1 cellular context compared by ENCODE assay signal in the genomic region with DNA sequence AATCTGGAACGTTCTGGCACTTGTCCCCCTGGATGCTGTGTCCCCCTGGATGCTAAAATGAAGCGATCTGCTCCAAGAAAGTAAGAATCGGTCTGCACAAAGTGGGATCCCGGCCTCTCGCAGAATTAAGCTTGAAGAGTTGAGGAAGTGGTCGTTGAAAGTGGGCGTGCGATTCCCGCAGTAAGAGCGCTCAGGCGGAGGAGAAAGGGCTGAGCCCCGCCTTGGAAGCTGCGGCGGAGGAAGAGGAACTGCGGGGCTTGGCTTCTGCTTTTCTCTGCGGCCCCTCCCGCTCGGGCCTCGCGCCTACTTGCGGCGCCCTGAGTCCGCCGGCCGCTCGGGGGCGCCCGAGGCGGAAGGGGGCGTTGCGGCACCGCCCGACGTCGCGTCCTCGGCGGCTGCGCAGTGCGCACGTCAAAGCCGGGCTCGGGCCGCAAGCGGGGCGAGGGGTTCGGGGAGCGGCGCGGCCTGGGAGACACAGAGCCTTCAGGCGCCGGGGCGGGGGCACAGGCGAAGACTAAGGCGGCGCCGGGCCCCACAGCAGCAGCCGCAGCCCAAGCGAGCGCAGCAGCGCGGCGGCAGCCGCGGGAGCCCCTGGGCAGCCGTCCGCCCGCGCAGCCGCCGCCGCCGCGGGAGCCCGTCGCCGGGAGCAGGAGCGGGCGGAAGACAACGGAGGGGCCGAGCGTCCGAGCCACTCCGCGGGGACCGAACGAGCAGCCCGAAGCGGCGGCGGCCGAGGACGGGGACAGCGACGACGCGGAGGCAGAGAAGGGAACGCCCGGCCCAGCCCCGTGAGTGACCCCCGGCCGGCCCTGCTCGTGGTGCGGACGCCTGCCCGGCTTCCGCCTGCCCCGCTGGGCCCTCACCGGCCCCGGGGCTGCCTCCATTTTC.
A peak's percentile ranks its signal among the peaks of the same experiment; 100 is the strongest.
TF ChIP-seq lines count a peak whose summit lies in the region.

A gene (plus strand): TSS at position 400 of the 888 bp plus-strand sequence. CDS start 47,160 bp downstream, outside the sequence.

TF ChIP-seq in HepG2, 621 proteins besides CTCF, POLR2A, EP300 and RAD21 (continued from another document and continues in another):
- TF ChIP-seq, protein P1, sequence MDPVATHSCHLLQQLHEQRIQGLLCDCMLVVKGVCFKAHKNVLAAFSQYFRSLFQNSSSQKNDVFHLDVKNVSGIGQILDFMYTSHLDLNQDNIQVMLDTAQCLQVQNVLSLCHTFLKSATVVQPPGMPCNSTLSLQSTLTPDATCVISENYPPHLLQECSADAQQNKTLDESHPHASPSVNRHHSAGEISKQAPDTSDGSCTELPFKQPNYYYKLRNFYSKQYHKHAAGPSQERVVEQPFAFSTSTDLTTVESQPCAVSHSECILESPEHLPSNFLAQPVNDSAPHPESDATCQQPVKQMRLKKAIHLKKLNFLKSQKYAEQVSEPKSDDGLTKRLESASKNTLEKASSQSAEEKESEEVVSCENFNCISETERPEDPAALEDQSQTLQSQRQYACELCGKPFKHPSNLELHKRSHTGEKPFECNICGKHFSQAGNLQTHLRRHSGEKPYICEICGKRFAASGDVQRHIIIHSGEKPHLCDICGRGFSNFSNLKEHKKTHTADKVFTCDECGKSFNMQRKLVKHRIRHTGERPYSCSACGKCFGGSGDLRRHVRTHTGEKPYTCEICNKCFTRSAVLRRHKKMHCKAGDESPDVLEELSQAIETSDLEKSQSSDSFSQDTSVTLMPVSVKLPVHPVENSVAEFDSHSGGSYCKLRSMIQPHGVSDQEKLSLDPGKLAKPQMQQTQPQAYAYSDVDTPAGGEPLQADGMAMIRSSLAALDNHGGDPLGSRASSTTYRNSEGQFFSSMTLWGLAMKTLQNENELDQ (CRISPR knock-in tag; IDR thresholded peaks at IDR 0.05; ENCODE audit: borderline replicate concordance), result no peak
- TF ChIP-seq SP5 (CRISPR knock-in tag; IDR thresholded peaks at IDR 0.05; ENCODE audit: borderline replicate concordance, low read depth) (peak; percentile 60), HMG20B (CRISPR knock-in tag; conservative IDR thresholded peaks at IDR 0.05) (no peak), ZSCAN20 (CRISPR knock-in tag; IDR thresholded peaks at IDR 0.05; ENCODE audit: borderline replicate concordance) (no peak; the same call in none of the 2 replicates), ZNF333 (CRISPR knock-in tag; IDR thresholded peaks at IDR 0.05; ENCODE audit: borderline replicate concordance) (no peak), ARNT2 (CRISPR knock-in tag; IDR thresholded peaks at IDR 0.05; ENCODE audit: low read depth) (peak; percentile 92), KLF6 (CRISPR knock-in tag; IDR thresholded peaks at IDR 0.05) (0 out of 2 replicates have a peak, but pooled peaks have one; percentile 36), MXD4 (CRISPR knock-in tag; IDR thresholded peaks at IDR 0.05) (peak; percentile 68; the same call in 1 of the 2 replicates), CBX5 (CRISPR knock-in tag; IDR thresholded peaks at IDR 0.05; ENCODE audit: borderline replicate concordance) (peak; percentile 60; the same call in 1 of the 2 replicates), KLF15 (CRISPR knock-in tag; IDR thresholded peaks at IDR 0.05; ENCODE audit: borderline replicate concordance) (no peak), ZFP41 (CRISPR knock-in tag; IDR thresholded peaks at IDR 0.05; ENCODE audit: borderline replicate concordance) (no peak), PITX1 (CRISPR knock-in tag; IDR thresholded peaks at IDR 0.05) (no peak; the same call in 1 of the 2 replicates), RORA (CRISPR knock-in tag; IDR thresholded peaks at IDR 0.05) (no peak), NAIF1 (CRISPR knock-in tag; IDR thresholded peaks at IDR 0.05; ENCODE audit: borderline replicate concordance) (no peak), ISX (CRISPR knock-in tag; conservative IDR thresholded peaks at IDR 0.05) (no peak), FOXA3 (CRISPR knock-in tag; IDR thresholded peaks at IDR 0.05) (peak; percentile 75)
- TF ChIP-seq, protein P2, sequence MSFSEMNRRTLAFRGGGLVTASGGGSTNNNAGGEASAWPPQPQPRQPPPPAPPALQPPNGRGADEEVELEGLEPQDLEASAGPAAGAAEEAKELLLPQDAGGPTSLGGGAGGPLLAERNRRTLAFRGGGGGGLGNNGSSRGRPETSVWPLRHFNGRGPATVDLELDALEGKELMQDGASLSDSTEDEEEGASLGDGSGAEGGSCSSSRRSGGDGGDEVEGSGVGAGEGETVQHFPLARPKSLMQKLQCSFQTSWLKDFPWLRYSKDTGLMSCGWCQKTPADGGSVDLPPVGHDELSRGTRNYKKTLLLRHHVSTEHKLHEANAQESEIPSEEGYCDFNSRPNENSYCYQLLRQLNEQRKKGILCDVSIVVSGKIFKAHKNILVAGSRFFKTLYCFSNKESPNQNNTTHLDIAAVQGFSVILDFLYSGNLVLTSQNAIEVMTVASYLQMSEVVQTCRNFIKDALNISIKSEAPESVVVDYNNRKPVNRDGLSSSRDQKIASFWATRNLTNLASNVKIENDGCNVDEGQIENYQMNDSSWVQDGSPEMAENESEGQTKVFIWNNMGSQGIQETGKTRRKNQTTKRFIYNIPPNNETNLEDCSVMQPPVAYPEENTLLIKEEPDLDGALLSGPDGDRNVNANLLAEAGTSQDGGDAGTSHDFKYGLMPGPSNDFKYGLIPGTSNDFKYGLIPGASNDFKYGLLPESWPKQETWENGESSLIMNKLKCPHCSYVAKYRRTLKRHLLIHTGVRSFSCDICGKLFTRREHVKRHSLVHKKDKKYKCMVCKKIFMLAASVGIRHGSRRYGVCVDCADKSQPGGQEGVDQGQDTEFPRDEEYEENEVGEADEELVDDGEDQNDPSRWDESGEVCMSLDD (CRISPR knock-in tag; IDR thresholded peaks at IDR 0.05; ENCODE audit: borderline replicate concordance), result peak; percentile 41; the same call in 1 of the 2 replicates
- TF ChIP-seq, protein P3, sequence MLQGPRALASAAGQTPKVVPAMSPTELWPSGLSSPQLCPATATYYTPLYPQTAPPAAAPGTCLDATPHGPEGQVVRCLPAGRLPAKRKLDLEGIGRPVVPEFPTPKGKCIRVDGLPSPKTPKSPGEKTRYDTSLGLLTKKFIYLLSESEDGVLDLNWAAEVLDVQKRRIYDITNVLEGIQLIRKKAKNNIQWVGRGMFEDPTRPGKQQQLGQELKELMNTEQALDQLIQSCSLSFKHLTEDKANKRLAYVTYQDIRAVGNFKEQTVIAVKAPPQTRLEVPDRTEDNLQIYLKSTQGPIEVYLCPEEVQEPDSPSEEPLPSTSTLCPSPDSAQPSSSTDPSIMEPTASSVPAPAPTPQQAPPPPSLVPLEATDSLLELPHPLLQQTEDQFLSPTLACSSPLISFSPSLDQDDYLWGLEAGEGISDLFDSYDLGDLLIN (CRISPR knock-in tag; IDR thresholded peaks at IDR 0.05; ENCODE audit: borderline replicate concordance), result peak; percentile 37; the same call in 1 of the 2 replicates
- TF ChIP-seq, protein P4, sequence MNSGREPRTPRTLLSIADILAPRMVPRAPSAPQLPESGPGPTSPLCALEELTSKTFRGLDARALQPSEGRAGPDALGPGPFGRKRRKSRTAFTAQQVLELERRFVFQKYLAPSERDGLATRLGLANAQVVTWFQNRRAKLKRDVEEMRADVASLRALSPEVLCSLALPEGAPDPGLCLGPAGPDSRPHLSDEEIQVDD (CRISPR knock-in tag; IDR thresholded peaks at IDR 0.05; ENCODE audit: borderline replicate concordance), result no peak
- TF ChIP-seq, protein P5, sequence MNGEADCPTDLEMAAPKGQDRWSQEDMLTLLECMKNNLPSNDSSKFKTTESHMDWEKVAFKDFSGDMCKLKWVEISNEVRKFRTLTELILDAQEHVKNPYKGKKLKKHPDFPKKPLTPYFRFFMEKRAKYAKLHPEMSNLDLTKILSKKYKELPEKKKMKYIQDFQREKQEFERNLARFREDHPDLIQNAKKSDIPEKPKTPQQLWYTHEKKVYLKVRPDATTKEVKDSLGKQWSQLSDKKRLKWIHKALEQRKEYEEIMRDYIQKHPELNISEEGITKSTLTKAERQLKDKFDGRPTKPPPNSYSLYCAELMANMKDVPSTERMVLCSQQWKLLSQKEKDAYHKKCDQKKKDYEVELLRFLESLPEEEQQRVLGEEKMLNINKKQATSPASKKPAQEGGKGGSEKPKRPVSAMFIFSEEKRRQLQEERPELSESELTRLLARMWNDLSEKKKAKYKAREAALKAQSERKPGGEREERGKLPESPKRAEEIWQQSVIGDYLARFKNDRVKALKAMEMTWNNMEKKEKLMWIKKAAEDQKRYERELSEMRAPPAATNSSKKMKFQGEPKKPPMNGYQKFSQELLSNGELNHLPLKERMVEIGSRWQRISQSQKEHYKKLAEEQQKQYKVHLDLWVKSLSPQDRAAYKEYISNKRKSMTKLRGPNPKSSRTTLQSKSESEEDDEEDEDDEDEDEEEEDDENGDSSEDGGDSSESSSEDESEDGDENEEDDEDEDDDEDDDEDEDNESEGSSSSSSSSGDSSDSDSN (CRISPR knock-in tag; IDR thresholded peaks at IDR 0.05), result peak; percentile 82
- TF ChIP-seq, protein P6, sequence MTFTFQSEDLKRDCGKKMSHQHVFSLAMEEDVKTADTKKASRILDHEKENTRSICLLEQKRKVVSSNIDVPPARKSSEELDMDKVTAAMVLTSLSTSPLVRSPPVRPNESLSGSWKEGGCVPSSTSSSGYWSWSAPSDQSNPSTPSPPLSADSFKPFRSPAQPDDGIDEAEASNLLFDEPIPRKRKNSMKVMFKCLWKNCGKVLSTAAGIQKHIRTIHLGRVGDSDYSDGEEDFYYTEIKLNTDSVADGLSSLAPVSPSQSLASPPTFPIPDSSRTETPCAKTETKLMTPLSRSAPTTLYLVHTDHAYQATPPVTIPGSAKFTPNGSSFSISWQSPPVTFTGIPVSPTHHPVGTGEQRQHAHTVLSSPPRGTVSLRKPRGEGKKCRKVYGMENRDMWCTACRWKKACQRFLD (CRISPR knock-in tag; IDR thresholded peaks at IDR 0.05; ENCODE audit: borderline replicate concordance), result no peak
- TF ChIP-seq, protein P7, sequence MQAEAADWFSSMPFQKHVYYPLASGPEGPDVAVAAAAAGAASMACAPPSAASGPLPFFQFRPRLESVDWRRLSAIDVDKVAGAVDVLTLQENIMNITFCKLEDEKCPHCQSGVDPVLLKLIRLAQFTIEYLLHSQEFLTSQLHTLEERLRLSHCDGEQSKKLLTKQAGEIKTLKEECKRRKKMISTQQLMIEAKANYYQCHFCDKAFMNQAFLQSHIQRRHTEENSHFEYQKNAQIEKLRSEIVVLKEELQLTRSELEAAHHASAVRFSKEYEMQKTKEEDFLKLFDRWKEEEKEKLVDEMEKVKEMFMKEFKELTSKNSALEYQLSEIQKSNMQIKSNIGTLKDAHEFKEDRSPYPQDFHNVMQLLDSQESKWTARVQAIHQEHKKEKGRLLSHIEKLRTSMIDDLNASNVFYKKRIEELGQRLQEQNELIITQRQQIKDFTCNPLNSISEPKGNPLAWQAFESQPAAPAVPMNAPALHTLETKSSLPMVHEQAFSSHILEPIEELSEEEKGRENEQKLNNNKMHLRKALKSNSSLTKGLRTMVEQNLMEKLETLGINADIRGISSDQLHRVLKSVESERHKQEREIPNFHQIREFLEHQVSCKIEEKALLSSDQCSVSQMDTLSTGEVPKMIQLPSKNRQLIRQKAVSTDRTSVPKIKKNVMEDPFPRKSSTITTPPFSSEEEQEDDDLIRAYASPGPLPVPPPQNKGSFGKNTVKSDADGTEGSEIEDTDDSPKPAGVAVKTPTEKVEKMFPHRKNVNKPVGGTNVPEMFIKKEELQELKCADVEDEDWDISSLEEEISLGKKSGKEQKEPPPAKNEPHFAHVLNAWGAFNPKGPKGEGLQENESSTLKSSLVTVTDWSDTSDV (CRISPR knock-in tag; IDR thresholded peaks at IDR 0.05), result no peak
- TF ChIP-seq, protein P8, sequence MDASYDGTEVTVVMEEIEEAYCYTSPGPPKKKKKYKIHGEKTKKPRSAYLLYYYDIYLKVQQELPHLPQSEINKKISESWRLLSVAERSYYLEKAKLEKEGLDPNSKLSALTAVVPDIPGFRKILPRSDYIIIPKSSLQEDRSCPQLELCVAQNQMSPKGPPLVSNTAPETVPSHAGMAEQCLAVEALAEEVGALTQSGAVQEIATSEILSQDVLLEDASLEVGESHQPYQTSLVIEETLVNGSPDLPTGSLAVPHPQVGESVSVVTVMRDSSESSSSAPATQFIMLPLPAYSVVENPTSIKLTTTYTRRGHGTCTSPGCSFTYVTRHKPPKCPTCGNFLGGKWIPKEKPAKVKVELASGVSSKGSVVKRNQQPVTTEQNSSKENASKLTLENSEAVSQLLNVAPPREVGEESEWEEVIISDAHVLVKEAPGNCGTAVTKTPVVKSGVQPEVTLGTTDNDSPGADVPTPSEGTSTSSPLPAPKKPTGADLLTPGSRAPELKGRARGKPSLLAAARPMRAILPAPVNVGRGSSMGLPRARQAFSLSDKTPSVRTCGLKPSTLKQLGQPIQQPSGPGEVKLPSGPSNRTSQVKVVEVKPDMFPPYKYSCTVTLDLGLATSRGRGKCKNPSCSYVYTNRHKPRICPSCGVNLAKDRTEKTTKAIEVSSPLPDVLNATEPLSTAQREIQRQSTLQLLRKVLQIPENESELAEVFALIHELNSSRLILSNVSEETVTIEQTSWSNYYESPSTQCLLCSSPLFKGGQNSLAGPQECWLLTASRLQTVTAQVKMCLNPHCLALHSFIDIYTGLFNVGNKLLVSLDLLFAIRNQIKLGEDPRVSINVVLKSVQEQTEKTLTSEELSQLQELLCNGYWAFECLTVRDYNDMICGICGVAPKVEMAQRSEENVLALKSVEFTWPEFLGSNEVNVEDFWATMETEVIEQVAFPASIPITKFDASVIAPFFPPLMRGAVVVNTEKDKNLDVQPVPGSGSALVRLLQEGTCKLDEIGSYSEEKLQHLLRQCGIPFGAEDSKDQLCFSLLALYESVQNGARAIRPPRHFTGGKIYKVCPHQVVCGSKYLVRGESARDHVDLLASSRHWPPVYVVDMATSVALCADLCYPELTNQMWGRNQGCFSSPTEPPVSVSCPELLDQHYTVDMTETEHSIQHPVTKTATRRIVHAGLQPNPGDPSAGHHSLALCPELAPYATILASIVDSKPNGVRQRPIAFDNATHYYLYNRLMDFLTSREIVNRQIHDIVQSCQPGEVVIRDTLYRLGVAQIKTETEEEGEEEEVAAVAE (CRISPR knock-in tag; IDR thresholded peaks at IDR 0.05; ENCODE audit: borderline replicate concordance), result no peak
- TF ChIP-seq, protein P9, sequence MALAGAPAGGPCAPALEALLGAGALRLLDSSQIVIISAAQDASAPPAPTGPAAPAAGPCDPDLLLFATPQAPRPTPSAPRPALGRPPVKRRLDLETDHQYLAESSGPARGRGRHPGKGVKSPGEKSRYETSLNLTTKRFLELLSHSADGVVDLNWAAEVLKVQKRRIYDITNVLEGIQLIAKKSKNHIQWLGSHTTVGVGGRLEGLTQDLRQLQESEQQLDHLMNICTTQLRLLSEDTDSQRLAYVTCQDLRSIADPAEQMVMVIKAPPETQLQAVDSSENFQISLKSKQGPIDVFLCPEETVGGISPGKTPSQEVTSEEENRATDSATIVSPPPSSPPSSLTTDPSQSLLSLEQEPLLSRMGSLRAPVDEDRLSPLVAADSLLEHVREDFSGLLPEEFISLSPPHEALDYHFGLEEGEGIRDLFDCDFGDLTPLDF (CRISPR knock-in tag; IDR thresholded peaks at IDR 0.05), result no peak; the same call in 1 of the 2 replicates
